In the genomic region with DNA sequence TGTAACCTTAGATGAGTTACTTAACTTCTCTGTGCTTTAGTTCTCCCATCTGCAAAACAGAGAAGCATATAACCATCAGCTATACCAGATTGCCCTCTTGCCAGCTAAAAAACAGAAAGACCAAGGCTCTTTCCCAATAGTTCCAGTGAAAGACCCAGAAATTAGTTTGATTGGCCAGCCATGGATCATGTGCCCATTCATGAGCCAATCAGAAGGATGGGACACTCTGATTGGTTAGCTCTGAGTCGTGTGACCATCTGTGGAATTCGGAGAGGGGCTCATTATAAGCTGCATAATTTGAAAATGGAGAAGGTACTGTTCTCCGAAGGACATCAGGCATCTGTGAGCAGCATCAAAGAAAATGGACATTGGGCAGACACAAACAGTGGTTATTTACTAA, we compare ENCODE assay signal across 20 cellular contexts.
"Had no signal": no experiment of that assay in that cellular context is flagged by ENCODE, and none has a peak within 500 bp of the region (broad histone marks: within the 10 kb centered on the region; RNA-seq: fewer than 3 reads in every experiment).

No MANE protein-coding gene starts in this region.

- ATAC-seq: T-cell had no signal

- H3K9ac ChIP-seq: SK-N-SH had no signal

- H3K27me3 ChIP-seq: MG63 had no signal

- DNase-seq: Karpas-422, KG1, MG63, NCI-H1092 treated with DMSO at 0.1 percent for 48 hours, NCI-H1436, NCI-H187, NCI-H2029, NCI-H2081 treated with DMSO at 0.1 percent for 48 hours, NCI-H2171, NCI-H226, NCI-H446, NCI-H510A, NCI-H524 treated with DMSO at 0.1 percent for 48 hours, NCI-H69, NCI-H774, SHP77, SK-N-SH, SW 1271, T-cell had no signal

- H3K9me3 ChIP-seq: MG63, SK-N-SH had no signal

- H3K4me2 ChIP-seq: SK-N-SH had no signal

- H3K36me3 ChIP-seq: MG63 had no signal

- H3K4me3 ChIP-seq: MG63 had no signal

- H3K27ac ChIP-seq: RWPE1 had no signal
